Comparison of ENCODE assay signal across 2 cellular contexts in genomic region chr19:47885067-47885463, GRCh38.
TF ChIP-seq lines count a peak whose summit lies in the region.

No MANE protein-coding gene starts in this region.

TF ChIP-seq in GM23338, 12 proteins besides CTCF, POLR2A, EP300 and RAD21:
- TF ChIP-seq, protein P1, sequence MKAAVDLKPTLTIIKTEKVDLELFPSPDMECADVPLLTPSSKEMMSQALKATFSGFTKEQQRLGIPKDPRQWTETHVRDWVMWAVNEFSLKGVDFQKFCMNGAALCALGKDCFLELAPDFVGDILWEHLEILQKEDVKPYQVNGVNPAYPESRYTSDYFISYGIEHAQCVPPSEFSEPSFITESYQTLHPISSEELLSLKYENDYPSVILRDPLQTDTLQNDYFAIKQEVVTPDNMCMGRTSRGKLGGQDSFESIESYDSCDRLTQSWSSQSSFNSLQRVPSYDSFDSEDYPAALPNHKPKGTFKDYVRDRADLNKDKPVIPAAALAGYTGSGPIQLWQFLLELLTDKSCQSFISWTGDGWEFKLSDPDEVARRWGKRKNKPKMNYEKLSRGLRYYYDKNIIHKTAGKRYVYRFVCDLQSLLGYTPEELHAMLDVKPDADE (IDR thresholded peaks at IDR 0.05) = no peak
- TF ChIP-seq, protein P2, sequence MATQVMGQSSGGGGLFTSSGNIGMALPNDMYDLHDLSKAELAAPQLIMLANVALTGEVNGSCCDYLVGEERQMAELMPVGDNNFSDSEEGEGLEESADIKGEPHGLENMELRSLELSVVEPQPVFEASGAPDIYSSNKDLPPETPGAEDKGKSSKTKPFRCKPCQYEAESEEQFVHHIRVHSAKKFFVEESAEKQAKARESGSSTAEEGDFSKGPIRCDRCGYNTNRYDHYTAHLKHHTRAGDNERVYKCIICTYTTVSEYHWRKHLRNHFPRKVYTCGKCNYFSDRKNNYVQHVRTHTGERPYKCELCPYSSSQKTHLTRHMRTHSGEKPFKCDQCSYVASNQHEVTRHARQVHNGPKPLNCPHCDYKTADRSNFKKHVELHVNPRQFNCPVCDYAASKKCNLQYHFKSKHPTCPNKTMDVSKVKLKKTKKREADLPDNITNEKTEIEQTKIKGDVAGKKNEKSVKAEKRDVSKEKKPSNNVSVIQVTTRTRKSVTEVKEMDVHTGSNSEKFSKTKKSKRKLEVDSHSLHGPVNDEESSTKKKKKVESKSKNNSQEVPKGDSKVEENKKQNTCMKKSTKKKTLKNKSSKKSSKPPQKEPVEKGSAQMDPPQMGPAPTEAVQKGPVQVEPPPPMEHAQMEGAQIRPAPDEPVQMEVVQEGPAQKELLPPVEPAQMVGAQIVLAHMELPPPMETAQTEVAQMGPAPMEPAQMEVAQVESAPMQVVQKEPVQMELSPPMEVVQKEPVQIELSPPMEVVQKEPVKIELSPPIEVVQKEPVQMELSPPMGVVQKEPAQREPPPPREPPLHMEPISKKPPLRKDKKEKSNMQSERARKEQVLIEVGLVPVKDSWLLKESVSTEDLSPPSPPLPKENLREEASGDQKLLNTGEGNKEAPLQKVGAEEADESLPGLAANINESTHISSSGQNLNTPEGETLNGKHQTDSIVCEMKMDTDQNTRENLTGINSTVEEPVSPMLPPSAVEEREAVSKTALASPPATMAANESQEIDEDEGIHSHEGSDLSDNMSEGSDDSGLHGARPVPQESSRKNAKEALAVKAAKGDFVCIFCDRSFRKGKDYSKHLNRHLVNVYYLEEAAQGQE (IDR thresholded peaks at IDR 0.05; ENCODE audit: unreplicated experiment) = no peak
- TF ChIP-seq STAT1 (IDR thresholded peaks at IDR 0.05; ENCODE audit: unreplicated experiment) = no peak
- no peak for TF ChIP-seq POLR2AphosphoS5 (IDR thresholded peaks at IDR 0.05; ENCODE audit: low read depth)
- TF ChIP-seq JUNB (IDR thresholded peaks at IDR 0.05; ENCODE audit: unreplicated experiment) = no peak
- no peak for TF ChIP-seq EZH2phosphoT487 (IDR thresholded peaks at IDR 0.05; ENCODE audit: unreplicated experiment)
- no peak for TF ChIP-seq CREB1 (CRISPR knock-in tag; IDR thresholded peaks at IDR 0.05; ENCODE audit: low read depth)
- TF ChIP-seq ZNF114 (CRISPR knock-in tag; IDR thresholded peaks at IDR 0.05) = no peak
- no peak for TF ChIP-seq ZNF331 (CRISPR knock-in tag; IDR thresholded peaks at IDR 0.05; ENCODE audit: low read depth)
- no peak for TF ChIP-seq EZH2 (IDR thresholded peaks at IDR 0.05; ENCODE audit: low read depth, unreplicated experiment)
- TF ChIP-seq, protein P3, sequence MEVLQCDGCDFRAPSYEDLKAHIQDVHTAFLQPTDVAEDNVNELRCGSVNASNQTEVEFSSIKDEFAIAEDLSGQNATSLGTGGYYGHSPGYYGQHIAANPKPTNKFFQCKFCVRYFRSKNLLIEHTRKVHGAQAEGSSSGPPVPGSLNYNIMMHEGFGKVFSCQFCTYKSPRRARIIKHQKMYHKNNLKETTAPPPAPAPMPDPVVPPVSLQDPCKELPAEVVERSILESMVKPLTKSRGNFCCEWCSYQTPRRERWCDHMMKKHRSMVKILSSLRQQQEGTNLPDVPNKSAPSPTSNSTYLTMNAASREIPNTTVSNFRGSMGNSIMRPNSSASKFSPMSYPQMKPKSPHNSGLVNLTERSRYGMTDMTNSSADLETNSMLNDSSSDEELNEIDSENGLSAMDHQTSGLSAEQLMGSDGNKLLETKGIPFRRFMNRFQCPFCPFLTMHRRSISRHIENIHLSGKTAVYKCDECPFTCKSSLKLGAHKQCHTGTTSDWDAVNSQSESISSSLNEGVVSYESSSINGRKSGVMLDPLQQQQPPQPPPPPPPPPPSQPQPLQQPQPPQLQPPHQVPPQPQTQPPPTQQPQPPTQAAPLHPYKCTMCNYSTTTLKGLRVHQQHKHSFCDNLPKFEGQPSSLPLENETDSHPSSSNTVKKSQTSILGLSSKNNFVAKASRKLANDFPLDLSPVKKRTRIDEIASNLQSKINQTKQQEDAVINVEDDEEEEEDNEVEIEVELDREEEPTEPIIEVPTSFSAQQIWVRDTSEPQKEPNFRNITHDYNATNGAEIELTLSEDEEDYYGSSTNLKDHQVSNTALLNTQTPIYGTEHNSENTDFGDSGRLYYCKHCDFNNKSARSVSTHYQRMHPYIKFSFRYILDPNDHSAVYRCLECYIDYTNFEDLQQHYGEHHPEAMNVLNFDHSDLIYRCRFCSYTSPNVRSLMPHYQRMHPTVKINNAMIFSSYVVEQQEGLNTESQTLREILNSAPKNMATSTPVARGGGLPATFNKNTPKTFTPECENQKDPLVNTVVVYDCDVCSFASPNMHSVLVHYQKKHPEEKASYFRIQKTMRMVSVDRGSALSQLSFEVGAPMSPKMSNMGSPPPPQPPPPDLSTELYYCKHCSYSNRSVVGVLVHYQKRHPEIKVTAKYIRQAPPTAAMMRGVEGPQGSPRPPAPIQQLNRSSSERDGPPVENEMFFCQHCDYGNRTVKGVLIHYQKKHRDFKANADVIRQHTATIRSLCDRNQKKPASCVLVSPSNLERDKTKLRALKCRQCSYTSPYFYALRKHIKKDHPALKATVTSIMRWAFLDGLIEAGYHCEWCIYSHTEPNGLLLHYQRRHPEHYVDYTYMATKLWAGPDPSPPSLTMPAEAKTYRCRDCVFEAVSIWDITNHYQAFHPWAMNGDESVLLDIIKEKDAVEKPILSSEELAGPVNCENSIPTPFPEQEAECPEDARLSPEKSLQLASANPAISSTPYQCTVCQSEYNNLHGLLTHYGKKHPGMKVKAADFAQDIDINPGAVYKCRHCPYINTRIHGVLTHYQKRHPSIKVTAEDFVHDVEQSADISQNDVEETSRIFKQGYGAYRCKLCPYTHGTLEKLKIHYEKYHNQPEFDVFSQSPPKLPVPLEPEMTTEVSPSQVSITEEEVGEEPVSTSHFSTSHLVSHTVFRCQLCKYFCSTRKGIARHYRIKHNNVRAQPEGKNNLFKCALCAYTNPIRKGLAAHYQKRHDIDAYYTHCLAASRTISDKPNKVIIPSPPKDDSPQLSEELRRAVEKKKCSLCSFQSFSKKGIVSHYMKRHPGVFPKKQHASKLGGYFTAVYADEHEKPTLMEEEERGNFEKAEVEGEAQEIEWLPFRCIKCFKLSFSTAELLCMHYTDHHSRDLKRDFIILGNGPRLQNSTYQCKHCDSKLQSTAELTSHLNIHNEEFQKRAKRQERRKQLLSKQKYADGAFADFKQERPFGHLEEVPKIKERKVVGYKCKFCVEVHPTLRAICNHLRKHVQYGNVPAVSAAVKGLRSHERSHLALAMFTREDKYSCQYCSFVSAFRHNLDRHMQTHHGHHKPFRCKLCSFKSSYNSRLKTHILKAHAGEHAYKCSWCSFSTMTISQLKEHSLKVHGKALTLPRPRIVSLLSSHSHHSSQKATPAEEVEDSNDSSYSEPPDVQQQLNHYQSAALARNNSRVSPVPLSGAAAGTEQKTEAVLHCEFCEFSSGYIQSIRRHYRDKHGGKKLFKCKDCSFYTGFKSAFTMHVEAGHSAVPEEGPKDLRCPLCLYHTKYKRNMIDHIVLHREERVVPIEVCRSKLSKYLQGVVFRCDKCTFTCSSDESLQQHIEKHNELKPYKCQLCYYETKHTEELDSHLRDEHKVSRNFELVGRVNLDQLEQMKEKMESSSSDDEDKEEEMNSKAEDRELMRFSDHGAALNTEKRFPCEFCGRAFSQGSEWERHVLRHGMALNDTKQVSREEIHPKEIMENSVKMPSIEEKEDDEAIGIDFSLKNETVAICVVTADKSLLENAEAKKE (CRISPR knock-in tag; IDR thresholded peaks at IDR 0.05) = no peak
- TF ChIP-seq NANOG (IDR thresholded peaks at IDR 0.05; ENCODE audit: borderline replicate concordance) = no peak

TF ChIP-seq in K562, 482 proteins besides CTCF, POLR2A, EP300 and RAD21:
- TF ChIP-seq ZZZ3 (IDR thresholded peaks at IDR 0.05) (no peak), NFIC (IDR thresholded peaks at IDR 0.05) (peak; percentile 1; the same call in 1 of the 2 replicates)
TF ChIP-seq in K562: peak in this region for 1.
